ENCODE assay signal across 8 cellular contexts in genomic region chr17:28370035-28370743, GRCh38. TPM values are rescaled to one million over a fixed set of nuclear protein-coding genes. Genes with fewer than 3 reads are reported as not detected.
DNase-seq lines count a peak whose midpoint lies in the region; ATAC-seq and TF ChIP-seq lines count a peak whose summit lies in the region.

A gene with protein sequence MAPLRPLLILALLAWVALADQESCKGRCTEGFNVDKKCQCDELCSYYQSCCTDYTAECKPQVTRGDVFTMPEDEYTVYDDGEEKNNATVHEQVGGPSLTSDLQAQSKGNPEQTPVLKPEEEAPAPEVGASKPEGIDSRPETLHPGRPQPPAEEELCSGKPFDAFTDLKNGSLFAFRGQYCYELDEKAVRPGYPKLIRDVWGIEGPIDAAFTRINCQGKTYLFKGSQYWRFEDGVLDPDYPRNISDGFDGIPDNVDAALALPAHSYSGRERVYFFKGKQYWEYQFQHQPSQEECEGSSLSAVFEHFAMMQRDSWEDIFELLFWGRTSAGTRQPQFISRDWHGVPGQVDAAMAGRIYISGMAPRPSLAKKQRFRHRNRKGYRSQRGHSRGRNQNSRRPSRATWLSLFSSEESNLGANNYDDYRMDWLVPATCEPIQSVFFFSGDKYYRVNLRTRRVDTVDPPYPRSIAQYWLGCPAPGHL (minus strand): TSS chr17:28370307. CDS start chr17:28370203, 104 bp downstream.

- no peaks in the 10 kb centered on the region for H3K4me1 ChIP-seq in Loucy (ENCODE audit: insufficient read depth, low read length, poor library complexity, severe bottlenecking)
- peaks cover 12% of the 10 kb centered on the region for H3K4me1 ChIP-seq in iPS-18a (ENCODE audit: control insufficient read depth, low read depth, low read length)

- H3K36me3 ChIP-seq in Loucy (ENCODE audit: insufficient read depth, low read length) (no peaks in the 10 kb centered on the region), iPS-18a (ENCODE audit: control insufficient read depth, low read depth, low read length) (no peaks in the 10 kb centered on the region)

- no peak within 1 kb of the TSS for H3K9ac ChIP-seq in Loucy (ENCODE audit: low read depth, low read length, poor library complexity, severe bottlenecking)
- no peak within 1 kb of the TSS for H3K9ac ChIP-seq in iPS-18a (ENCODE audit: low read length)

- peak within 1 kb of the TSS; percentile 75 for H3K27ac Mint-ChIP-seq in CD4-positive, alpha-beta T cell
- peak within 1 kb of the TSS; percentile 88 for H3K27ac Mint-ChIP-seq in activated naive CD8-positive, alpha-beta T cell treated with anti-CD3 and anti-CD28 coated beads, Interleukin-2, amount 10 ng/mL, durations not matched to agents 7 days and 5 days
- H3K27ac Mint-ChIP-seq in stimulated activated memory B cell treated with anti-CD40 and anti-IgM and Interleukin-4, amounts not matched to agents 10 μg/mL and 1 μg/mL and 100 μg/mL, for 72 hours: peak within 1 kb of the TSS; percentile 86

- no peaks in the 10 kb centered on the region for H3K27me3 Mint-ChIP-seq in CD4-positive, alpha-beta T cell
- no peaks in the 10 kb centered on the region for H3K27me3 Mint-ChIP-seq in activated naive CD8-positive, alpha-beta T cell treated with anti-CD3 and anti-CD28 coated beads, Interleukin-2, amount 10 ng/mL, durations not matched to agents 7 days and 5 days
- H3K27me3 Mint-ChIP-seq in stimulated activated memory B cell treated with anti-CD40 and anti-IgM and Interleukin-4, amounts not matched to agents 10 μg/mL and 1 μg/mL and 100 μg/mL, for 72 hours: no peaks in the 10 kb centered on the region

- no peak within 1 kb of the TSS; the same call in 1 of the 2 replicates for H2AFZ ChIP-seq in Loucy (ENCODE audit: low read length)

- H3K9me3 Mint-ChIP-seq in CD4-positive, alpha-beta T cell: no peaks in the 10 kb centered on the region
- no peaks in the 10 kb centered on the region for H3K9me3 Mint-ChIP-seq in activated naive CD8-positive, alpha-beta T cell treated with anti-CD3 and anti-CD28 coated beads, Interleukin-2, amount 10 ng/mL, durations not matched to agents 7 days and 5 days
- H3K9me3 Mint-ChIP-seq in stimulated activated memory B cell treated with anti-CD40 and anti-IgM and Interleukin-4, amounts not matched to agents 10 μg/mL and 1 μg/mL and 100 μg/mL, for 72 hours: no peaks in the 10 kb centered on the region

- ATAC-seq in CD4-positive, alpha-beta T cell (ENCODE audit: poor library complexity): no peak
- no peak for ATAC-seq in activated naive CD8-positive, alpha-beta T cell treated with anti-CD3 and anti-CD28 coated beads, Interleukin-2, amount 10 ng/mL, durations not matched to agents 7 days and 5 days (ENCODE audit: low read depth)
- ATAC-seq in stimulated activated memory B cell treated with anti-CD40 and anti-IgM and Interleukin-4, amounts not matched to agents 10 μg/mL and 1 μg/mL and 100 μg/mL, for 72 hours: no peak
- ATAC-seq in HG03342 (IDR thresholded peaks at IDR 0.05; ENCODE audit: unreplicated experiment): no peak
- ATAC-seq in HG03175 (IDR thresholded peaks at IDR 0.05; ENCODE audit: unreplicated experiment): no peak
- no peak for ATAC-seq in GM21390 (IDR thresholded peaks at IDR 0.05; ENCODE audit: unreplicated experiment)

- 0 out of 2 replicates have a peak, but pooled peaks cover 2% of the 10 kb centered on the region for H3F3A ChIP-seq in Loucy (ENCODE audit: low read depth)

- peaks cover 26% of the 10 kb centered on the region for H3K4me1 Mint-ChIP-seq in CD4-positive, alpha-beta T cell (ENCODE audit: low read depth)
- H3K4me1 Mint-ChIP-seq in activated naive CD8-positive, alpha-beta T cell treated with anti-CD3 and anti-CD28 coated beads, Interleukin-2, amount 10 ng/mL, durations not matched to agents 7 days and 5 days: peaks cover 18% of the 10 kb centered on the region
- H3K4me1 Mint-ChIP-seq in stimulated activated memory B cell treated with anti-CD40 and anti-IgM and Interleukin-4, amounts not matched to agents 10 μg/mL and 1 μg/mL and 100 μg/mL, for 72 hours: peaks cover 27% of the 10 kb centered on the region

- H3K27ac ChIP-seq in CD4-positive, alpha-beta T cell (ENCODE audit: low read depth, low read length): peak within 1 kb of the TSS; percentile 59
- H3K27ac ChIP-seq in iPS-18a (ENCODE audit: low read length): no peak within 1 kb of the TSS

- H3K4me3 ChIP-seq in Loucy (ENCODE audit: low read length, poor library complexity, severe bottlenecking) (peak within 1 kb of the TSS; percentile 26), iPS-18a (ENCODE audit: low read length) (peak within 1 kb of the TSS; percentile 56)

- H4K20me1 ChIP-seq in Loucy (ENCODE audit: insufficient read depth, low read length, poor library complexity, severe bottlenecking): no peaks in the 10 kb centered on the region

- H3K4me2 ChIP-seq in Loucy (ENCODE audit: low read depth, low read length, poor library complexity, severe bottlenecking): peak within 1 kb of the TSS; percentile 29

- POLR2A ChIA-PET in CD4-positive, alpha-beta T cell (lab: Charles Lee): interaction anchor here (1.7 to 6.1 kb wide), 5 partner anchors 13 to 52 kb away, joined by 6 to 34 read pairs (median 14); partner anchors contain the start of genes IFT20, POLDIP2, TMEM97 and TNFAIP1
- POLR2A ChIA-PET in activated naive CD8-positive, alpha-beta T cell treated with anti-CD3 and anti-CD28 coated beads, Interleukin-2, amount 10 ng/mL, durations not matched to agents 7 days and 5 days (lab: Charles Lee): interaction anchor here (0.8 to 3.4 kb wide), 3 partner anchors 13 to 35 kb away, joined by 3 to 19 read pairs (median 16); partner anchors contain the start of genes IFT20, POLDIP2 and TNFAIP1

- H3K27me3 ChIP-seq in CD4-positive, alpha-beta T cell (ENCODE audit: control insufficient read depth, insufficient read depth, low read length): no peaks in the 10 kb centered on the region
- no peaks in the 10 kb centered on the region for H3K27me3 ChIP-seq in Loucy (ENCODE audit: insufficient read depth, low read length, poor library complexity, severe bottlenecking)
- H3K27me3 ChIP-seq in iPS-18a (ENCODE audit: control insufficient read depth, insufficient read depth, low read length): peaks cover 19% of the 10 kb centered on the region

- no peaks in the 10 kb centered on the region for H3K9me2 ChIP-seq in Loucy (replicated peaks; ENCODE audit: low read depth, low read length)

- peaks cover 8% of the 10 kb centered on the region for H3K36me3 Mint-ChIP-seq in CD4-positive, alpha-beta T cell (ENCODE audit: low read depth)
- H3K36me3 Mint-ChIP-seq in activated naive CD8-positive, alpha-beta T cell treated with anti-CD3 and anti-CD28 coated beads, Interleukin-2, amount 10 ng/mL, durations not matched to agents 7 days and 5 days: no peaks in the 10 kb centered on the region
- H3K36me3 Mint-ChIP-seq in stimulated activated memory B cell treated with anti-CD40 and anti-IgM and Interleukin-4, amounts not matched to agents 10 μg/mL and 1 μg/mL and 100 μg/mL, for 72 hours: peaks cover 12% of the 10 kb centered on the region

- intact Hi-C loops in CD4-positive, alpha-beta T cell (cut with DNase I, micrococcal nuclease): no loop called here

- H3K9me3 ChIP-seq in CD4-positive, alpha-beta T cell (ENCODE audit: control insufficient read depth, low read length): no peaks in the 10 kb centered on the region
- H3K9me3 ChIP-seq in Loucy (ENCODE audit: insufficient read depth, low read depth, low read length) (no peaks in the 10 kb centered on the region), iPS-18a (ENCODE audit: control insufficient read depth, low read depth, low read length) (no peaks in the 10 kb centered on the region)

- no peak for TF ChIP-seq CTCF in CD4-positive, alpha-beta T cell (IDR thresholded peaks at IDR 0.05)
- no peak for TF ChIP-seq CTCF in Loucy (conservative IDR thresholded peaks at IDR 0.05; ENCODE audit: low read length)

- no peaks in the 10 kb centered on the region for H3K79me2 ChIP-seq in Loucy (ENCODE audit: insufficient read depth, low read length)

- H3K4me3 Mint-ChIP-seq in CD4-positive, alpha-beta T cell: peak within 1 kb of the TSS; percentile 98
- peak within 1 kb of the TSS; percentile 94 for H3K4me3 Mint-ChIP-seq in activated naive CD8-positive, alpha-beta T cell treated with anti-CD3 and anti-CD28 coated beads, Interleukin-2, amount 10 ng/mL, durations not matched to agents 7 days and 5 days
- peak within 1 kb of the TSS; percentile 89 for H3K4me3 Mint-ChIP-seq in stimulated activated memory B cell treated with anti-CD40 and anti-IgM and Interleukin-4, amounts not matched to agents 10 μg/mL and 1 μg/mL and 100 μg/mL, for 72 hours

- CTCF ChIA-PET in CD4-positive, alpha-beta T cell (lab: Charles Lee): no interaction called here

- DNase-seq in CD4-positive, alpha-beta T cell: no peak
- DNase-seq in activated naive CD8-positive, alpha-beta T cell treated with anti-CD3 and anti-CD28 coated beads, Interleukin-2, amount 10 ng/mL, durations not matched to agents 7 days and 5 days: no peak

RNA-seq across cellular contexts. Expression of the gene that starts here (rescaled TPM):
- under 1 TPM; 0.16 to 0.17 TPM for total RNA-seq in CD4-positive, alpha-beta T cell
- total RNA-seq in activated naive CD8-positive, alpha-beta T cell treated with anti-CD3 and anti-CD28 coated beads, Interleukin-2, amount 10 ng/mL, durations not matched to agents 7 days and 5 days: under 1 TPM in 1 of 2 experiments, not detected in 1; 0.28 TPM
